Comparison of ENCODE assay signal across 1 cellular context in genomic region chr5:76402251-76402879, GRCh38.
TF ChIP-seq lines count a peak whose summit lies in the region.

No MANE protein-coding gene starts in this region.

TF ChIP-seq in K562, 482 proteins besides CTCF, POLR2A, EP300 and RAD21 (continued from another document and continues in another):
- TF ChIP-seq BCLAF1 (IDR thresholded peaks at IDR 0.05; ENCODE audit: borderline replicate concordance in 1 of 2, control insufficient read depth in 1 of 2, low read depth in 2 of 2, low read length in 1 of 2), result no peak
- peak; percentile 33; the same call in 1 of the 2 replicates for TF ChIP-seq GATAD2A (IDR thresholded peaks at IDR 0.05)
- no peak for TF ChIP-seq ZNF583 (CRISPR knock-in tag; IDR thresholded peaks at IDR 0.05)
- TF ChIP-seq PML (IDR thresholded peaks at IDR 0.05; ENCODE audit: low read length), result 0 out of 2 replicates have a peak, but pooled peaks have one; percentile 41
- no peak for TF ChIP-seq ZNF274 (IDR thresholded peaks at IDR 0.05; ENCODE audit: borderline replicate concordance, low read depth, low read length)
- TF ChIP-seq TAF7 (tag; IDR thresholded peaks at IDR 0.05), result no peak
- TF ChIP-seq ELF4 (CRISPR knock-in tag; IDR thresholded peaks at IDR 0.05), result no peak
- no peak for TF ChIP-seq ZBTB40 (IDR thresholded peaks at IDR 0.05)
- no peak for TF ChIP-seq ZBTB40 (CRISPR knock-in tag; IDR thresholded peaks at IDR 0.05)
- TF ChIP-seq HMBOX1 (IDR thresholded peaks at IDR 0.05), result no peak
- no peak for TF ChIP-seq PHF8 (IDR thresholded peaks at IDR 0.05; ENCODE audit: borderline replicate concordance, low read length)
- no peak for TF ChIP-seq SNIP1 (IDR thresholded peaks at IDR 0.05; ENCODE audit: low read depth)
- no peak for TF ChIP-seq BRF2 (IDR thresholded peaks at IDR 0.05; ENCODE audit: borderline replicate concordance, insufficient read depth, insufficient read length)
- peak; percentile 91 for TF ChIP-seq CXXC5 (CRISPR knock-in tag; IDR thresholded peaks at IDR 0.05)
- peak; percentile 49; the same call in 1 of the 2 replicates for TF ChIP-seq NFIC (IDR thresholded peaks at IDR 0.05)
- no peak for TF ChIP-seq ZNF398 (CRISPR knock-in tag; IDR thresholded peaks at IDR 0.05)
- TF ChIP-seq PTRF (tag; IDR thresholded peaks at IDR 0.05), result no peak
- no peak for TF ChIP-seq RBBP5 (IDR thresholded peaks at IDR 0.05; ENCODE audit: borderline replicate concordance, insufficient read depth, low read length, poor library complexity, severe bottlenecking)
- TF ChIP-seq ZSCAN32 (CRISPR knock-in tag; IDR thresholded peaks at IDR 0.05), result no peak
- no peak for TF ChIP-seq NCOA2 (IDR thresholded peaks at IDR 0.05; ENCODE audit: partially characterized antibody in 2 of 2)
- TF ChIP-seq SNRNP70 (optimal IDR thresholded peaks at IDR 0.05; ENCODE audit: low read depth, low read length), result no peak
- TF ChIP-seq ZNF217 (CRISPR knock-in tag; IDR thresholded peaks at IDR 0.05), result no peak
- no peak for TF ChIP-seq ZNF780A (CRISPR knock-in tag; IDR thresholded peaks at IDR 0.05)
- no peak for TF ChIP-seq RBM22 (IDR thresholded peaks at IDR 0.05; ENCODE audit: low read depth, low read length, poor library complexity, severe bottlenecking)
- TF ChIP-seq ZNF668 (CRISPR knock-in tag; IDR thresholded peaks at IDR 0.05), result no peak
- TF ChIP-seq GTF2A2 (tag; IDR thresholded peaks at IDR 0.05), result no peak
- peak; percentile 88 for TF ChIP-seq ARID1B (IDR thresholded peaks at IDR 0.05)
- TF ChIP-seq MBD1 (CRISPR knock-in tag; IDR thresholded peaks at IDR 0.05), result no peak
- TF ChIP-seq HDAC2 (IDR thresholded peaks at IDR 0.05), result peak; percentile 47; the same call in 1 of the 2 replicates
- no peak for TF ChIP-seq CEBPB (tag; IDR thresholded peaks at IDR 0.05)
- TF ChIP-seq ZKSCAN8 (CRISPR knock-in tag; IDR thresholded peaks at IDR 0.05), result no peak; the same call in 1 of the 2 replicates
- TF ChIP-seq PHB2 (IDR thresholded peaks at IDR 0.05; ENCODE audit: low read depth), result no peak
- no peak for TF ChIP-seq BHLHE40 (IDR thresholded peaks at IDR 0.05; ENCODE audit: low read length)
- no peak for TF ChIP-seq E2F8 (IDR thresholded peaks at IDR 0.05; ENCODE audit: low read depth, partially characterized antibody)
- peak; percentile 33; the same call in 1 of the 2 replicates for TF ChIP-seq GATA2 (CRISPR knock-in tag; IDR thresholded peaks at IDR 0.05)
- TF ChIP-seq ZBTB34 (CRISPR knock-in tag; IDR thresholded peaks at IDR 0.05), result no peak
- no peak for TF ChIP-seq ELK1 (CRISPR knock-in tag; IDR thresholded peaks at IDR 0.05)
- TF ChIP-seq SUPT5H (IDR thresholded peaks at IDR 0.05), result no peak
